In the genomic region with DNA sequence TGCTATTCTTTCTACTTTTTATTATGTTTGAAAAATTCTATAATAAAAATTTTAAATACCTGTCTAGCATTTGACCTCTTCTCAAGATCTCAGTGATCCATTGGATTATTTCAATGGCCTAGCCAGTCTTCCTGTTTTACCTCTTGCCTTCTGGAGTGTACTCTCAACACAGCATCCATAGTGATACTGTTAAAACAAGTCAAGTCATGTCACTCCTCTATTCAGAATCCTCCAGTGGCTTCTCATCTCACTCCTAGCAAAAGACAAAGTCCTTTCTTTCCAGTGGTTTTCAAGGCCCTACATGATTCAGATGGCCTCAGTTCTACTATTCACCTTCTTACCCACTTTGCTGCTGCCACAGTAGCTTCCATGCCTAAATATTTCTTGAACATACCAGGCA, we compare ENCODE assay signal across 15 cellular contexts. TPM values are rescaled to one million over a fixed set of nuclear protein-coding genes. Genes with fewer than 3 reads are reported as not detected.
DNase-seq lines count a peak whose midpoint lies in the region; ATAC-seq and TF ChIP-seq lines count a peak whose summit lies in the region.
"Had no signal": no experiment of that assay in that cellular context is flagged by ENCODE, and none has a peak within 500 bp of the region (broad histone marks: within the 10 kb centered on the region; RNA-seq: fewer than 3 reads in every experiment).

No MANE protein-coding gene starts in this region.

- DNase-seq in Calu3: no peak
- DNase-seq in endodermal cell: no peak
- DNase-seq in neural crest cell (ENCODE audit: low read depth, low spot score): no peak
- no peak for DNase-seq in activated CD8-positive, alpha-beta memory T cell treated with anti-CD3 and anti-CD28 coated beads, Interleukin-2, amount 10 ng/mL, durations not matched to agents 7 days and 5 days
- DNase-seq in esophagus muscularis mucosa (ENCODE audit: extremely low spot score): no peak
- no peak for DNase-seq in NCI-H2227 (lab: John Stamatoyannopoulos, UW; ENCODE audit: unreplicated experiment)
- DNase-seq: activated CD4-positive, alpha-beta T cell treated with anti-CD3 and anti-CD28 coated beads, Interleukin-2, amount 50 U/mL, for 1 hour; activated T-cell treated with anti-CD3 and anti-CD28 coated beads, Interleukin-2, amount 50 U/mL, for 48 hours; central memory CD4-positive, alpha-beta T cell; effector memory CD8-positive, alpha-beta T cell; substantia nigra had no signal

- H3K4me3 ChIP-seq in HUES6 (ENCODE audit: low read depth, low read length) (peak overlapping the region; percentile 77), endodermal cell (ENCODE audit: low read length) (peak overlapping the region; percentile 81), esophagus muscularis mucosa (no peak overlapping the region)
- H3K4me3 ChIP-seq: BLaER1, right atrium auricular region, SJSA1 had no signal

- peaks cover 29% of the 10 kb centered on the region for H3K36me3 ChIP-seq in HUES6 (ENCODE audit: control insufficient read depth, insufficient read depth, low read length)
- peaks cover 37% of the 10 kb centered on the region for H3K36me3 ChIP-seq in endodermal cell (ENCODE audit: control insufficient read depth, insufficient read depth, low read length)
- peaks cover 4 to 26% (median 13%) of the 10 kb centered on the region in 4 donors for H3K36me3 ChIP-seq in esophagus muscularis mucosa

- H3K4me1 ChIP-seq in HUES6 (ENCODE audit: control insufficient read depth, insufficient read depth, low read length) (peaks cover 10% of the 10 kb centered on the region; the same call in 1 of the 2 replicates), endodermal cell (ENCODE audit: control insufficient read depth, insufficient read depth, low read length) (no peaks in the 10 kb centered on the region), esophagus muscularis mucosa (peaks cover 0 to 13% (median 11%) of the 10 kb centered on the region in 4 donors)
- H3K4me1 ChIP-seq: BLaER1, right atrium auricular region, SJSA1 had no signal

- no peak for TF ChIP-seq POLR2A in esophagus muscularis mucosa (IDR thresholded peaks at IDR 0.05; ENCODE audit: low read depth)

- peak overlapping the region; percentile 83 for H3K4me3 Mint-ChIP-seq in Calu3 (ENCODE audit: low read depth, unreplicated experiment)
- H3K4me3 Mint-ChIP-seq in endodermal cell: peak overlapping the region; percentile 89
- peak overlapping the region; percentile 8 for H3K4me3 Mint-ChIP-seq in neural crest cell
- H3K4me3 Mint-ChIP-seq in activated CD8-positive, alpha-beta memory T cell treated with anti-CD3 and anti-CD28 coated beads, Interleukin-2, amount 10 ng/mL, durations not matched to agents 7 days and 5 days: no peak overlapping the region

- no peak for ATAC-seq in activated CD8-positive, alpha-beta memory T cell treated with anti-CD3 and anti-CD28 coated beads, Interleukin-2, amount 10 ng/mL, durations not matched to agents 7 days and 5 days
- ATAC-seq: effector memory CD8-positive, alpha-beta T cell had no signal

- H3K9ac ChIP-seq in HUES6 (ENCODE audit: low read length) (no peak overlapping the region), endodermal cell (ENCODE audit: extremely low read depth, low read length, poor library complexity, severe bottlenecking) (no peak overlapping the region)
- H3K9ac ChIP-seq: BLaER1 had no signal

- TF ChIP-seq EP300 in esophagus muscularis mucosa (IDR thresholded peaks at IDR 0.05): no peak

- H3K27ac Mint-ChIP-seq in Calu3 (ENCODE audit: unreplicated experiment): peak overlapping the region; percentile 87
- H3K27ac Mint-ChIP-seq in endodermal cell: no peak overlapping the region
- no peak overlapping the region for H3K27ac Mint-ChIP-seq in neural crest cell (ENCODE audit: unreplicated experiment)
- H3K27ac Mint-ChIP-seq in activated CD8-positive, alpha-beta memory T cell treated with anti-CD3 and anti-CD28 coated beads, Interleukin-2, amount 10 ng/mL, durations not matched to agents 7 days and 5 days: no peak overlapping the region
- H3K27ac Mint-ChIP-seq: effector memory CD8-positive, alpha-beta T cell had no signal

- H3K27me3 Mint-ChIP-seq in Calu3 (ENCODE audit: unreplicated experiment) (no peaks in the 10 kb centered on the region), endodermal cell (ENCODE audit: insufficient read depth) (peaks cover 1% of the 10 kb centered on the region), neural crest cell (ENCODE audit: low read depth) (peaks cover 31% of the 10 kb centered on the region)
- H3K27me3 Mint-ChIP-seq in activated CD8-positive, alpha-beta memory T cell treated with anti-CD3 and anti-CD28 coated beads, Interleukin-2, amount 10 ng/mL, durations not matched to agents 7 days and 5 days: no peaks in the 10 kb centered on the region
- H3K27me3 Mint-ChIP-seq: effector memory CD8-positive, alpha-beta T cell had no signal

- CTCF ChIA-PET in Calu3 (lab: Charles Lee): interaction anchor here (1.1 kb wide), 1 partner anchor 34 kb away, joined by 3 read pairs; no protein-coding TSS in a partner anchor
- CTCF ChIA-PET in activated CD8-positive, alpha-beta memory T cell treated with anti-CD3 and anti-CD28 coated beads, Interleukin-2, amount 10 ng/mL, durations not matched to agents 7 days and 5 days (lab: Charles Lee): no interaction called here

- TF ChIP-seq CTCF in Calu3 (IDR thresholded peaks at IDR 0.05; ENCODE audit: unreplicated experiment) (no peak), endodermal cell (conservative IDR thresholded peaks at IDR 0.05) (no peak), neural crest cell (conservative IDR thresholded peaks at IDR 0.05) (no peak), esophagus muscularis mucosa (IDR thresholded peaks at IDR 0.05) (no peak)

- peaks cover 47% of the 10 kb centered on the region for H3K36me3 Mint-ChIP-seq in Calu3 (ENCODE audit: insufficient read depth, unreplicated experiment)
- peaks cover 38% of the 10 kb centered on the region for H3K36me3 Mint-ChIP-seq in endodermal cell (ENCODE audit: low read depth)
- peaks cover 24% of the 10 kb centered on the region for H3K36me3 Mint-ChIP-seq in neural crest cell (ENCODE audit: low read depth)
- peaks cover 9% of the 10 kb centered on the region for H3K36me3 Mint-ChIP-seq in activated CD8-positive, alpha-beta memory T cell treated with anti-CD3 and anti-CD28 coated beads, Interleukin-2, amount 10 ng/mL, durations not matched to agents 7 days and 5 days

- H3K4me1 Mint-ChIP-seq in Calu3 (ENCODE audit: low read depth, unreplicated experiment) (peaks cover 41% of the 10 kb centered on the region), endodermal cell (peaks cover 14% of the 10 kb centered on the region), neural crest cell (peaks cover 8% of the 10 kb centered on the region)
- peaks cover 4% of the 10 kb centered on the region for H3K4me1 Mint-ChIP-seq in activated CD8-positive, alpha-beta memory T cell treated with anti-CD3 and anti-CD28 coated beads, Interleukin-2, amount 10 ng/mL, durations not matched to agents 7 days and 5 days

- H3K9me3 ChIP-seq in HUES6 (ENCODE audit: control insufficient read depth, insufficient read depth, low read depth, low read length) (no peaks in the 10 kb centered on the region), endodermal cell (ENCODE audit: control insufficient read depth, low read length) (peaks cover 9% of the 10 kb centered on the region), esophagus muscularis mucosa (no peaks in the 10 kb centered on the region)
- H3K9me3 ChIP-seq: right atrium auricular region, SJSA1 had no signal

- H3K27me3 ChIP-seq in HUES6 (ENCODE audit: control insufficient read depth, insufficient read depth, low read length) (peaks cover 4% of the 10 kb centered on the region; the same call in 1 of the 2 replicates), endodermal cell (ENCODE audit: control insufficient read depth, insufficient read depth, low read length, poor library complexity, severe bottlenecking) (no peaks in the 10 kb centered on the region), esophagus muscularis mucosa (no peaks in the 10 kb centered on the region)
- H3K27me3 ChIP-seq: BLaER1, right atrium auricular region, SJSA1 had no signal

- intact Hi-C loops in Calu3 (cut with micrococcal nuclease; ENCODE audit: unreplicated experiment): no loop called here
- intact Hi-C loops in esophagus muscularis mucosa (cut with DNase I): no loop called here

- no TSS peak for BruUV-seq in Calu3 (replicated peaks; lab: Mats Ljungman, UMichigan)

- H3K27ac ChIP-seq in HUES6 (ENCODE audit: low read depth, low read length): no peak overlapping the region
- H3K27ac ChIP-seq in endodermal cell (ENCODE audit: low read depth, low read length): no peak overlapping the region
- no peak overlapping the region for H3K27ac ChIP-seq in esophagus muscularis mucosa (replicated peaks in 1 of 4)
- H3K27ac ChIP-seq: BLaER1, right atrium auricular region, SJSA1 had no signal

- no peaks in the 10 kb centered on the region for H3K9me3 Mint-ChIP-seq in Calu3 (ENCODE audit: low read depth, unreplicated experiment)
- H3K9me3 Mint-ChIP-seq in endodermal cell: peaks cover 9% of the 10 kb centered on the region
- no peaks in the 10 kb centered on the region for H3K9me3 Mint-ChIP-seq in neural crest cell
- no peaks in the 10 kb centered on the region for H3K9me3 Mint-ChIP-seq in activated CD8-positive, alpha-beta memory T cell treated with anti-CD3 and anti-CD28 coated beads, Interleukin-2, amount 10 ng/mL, durations not matched to agents 7 days and 5 days (ENCODE audit: low read depth)
- H3K9me3 Mint-ChIP-seq: effector memory CD8-positive, alpha-beta T cell had no signal

RNA-seq across cellular contexts. Expression of a gene that starts 1.8 kb away (rescaled TPM):
- total RNA-seq in Calu3 (2022) (40.9 and 46.0 TPM in 2 replicates), endodermal cell (10 to 100 TPM; 30.5 to 38.0 TPM), neural crest cell (0.36 and 0.68 TPM in 2 replicates), esophagus muscularis mucosa (1 to 10 TPM in 1 of 4 donors, under 1 TPM in 3; 0.42 to 1.0 (median 0.93) TPM)
- polyA plus RNA-seq in endodermal cell (2013, experiment 1 of 2): 3.9 TPM
- polyA plus RNA-seq in endodermal cell (2013, experiment 2 of 2): 4.1 TPM
- total RNA-seq in activated CD8-positive, alpha-beta memory T cell treated with anti-CD3 and anti-CD28 coated beads, Interleukin-2, amount 10 ng/mL, durations not matched to agents 7 days and 5 days: under 1 TPM; 0.18 to 0.26 TPM

RNA-seq across cellular contexts. Expression of a gene that starts 47.1 kb away (rescaled TPM):
- 16.9 and 17.7 TPM in 2 replicates for total RNA-seq in Calu3 (2022)
- 10 to 100 TPM; 30.1 to 40.0 TPM for total RNA-seq in endodermal cell
- 38.8 TPM for polyA plus RNA-seq in endodermal cell (2013, experiment 1 of 2)
- polyA plus RNA-seq in endodermal cell (2013, experiment 2 of 2): 35.3 TPM
- 30.1 and 31.9 TPM in 2 replicates for total RNA-seq in neural crest cell
- 10 to 100 TPM; 19.7 to 26.4 TPM for total RNA-seq in activated CD8-positive, alpha-beta memory T cell treated with anti-CD3 and anti-CD28 coated beads, Interleukin-2, amount 10 ng/mL, durations not matched to agents 7 days and 5 days
- 10 to 100 TPM; 14.6 to 22.0 (median 20.0) TPM for total RNA-seq in esophagus muscularis mucosa

RNA-seq across cellular contexts. Expression of a gene that starts 47.4 kb away (rescaled TPM):
- total RNA-seq in Calu3 (2022): 32.9 and 33.6 TPM in 2 replicates
- total RNA-seq in endodermal cell: 10 to 100 TPM; 32.6 to 54.2 TPM
- 49.8 TPM for polyA plus RNA-seq in endodermal cell (2013, experiment 1 of 2)
- polyA plus RNA-seq in endodermal cell (2013, experiment 2 of 2): 45.9 TPM
- total RNA-seq in neural crest cell: 41.1 and 44.1 TPM in 2 replicates
- total RNA-seq in activated CD8-positive, alpha-beta memory T cell treated with anti-CD3 and anti-CD28 coated beads, Interleukin-2, amount 10 ng/mL, durations not matched to agents 7 days and 5 days: 10 to 100 TPM; 31.8 to 49.1 TPM
- total RNA-seq in esophagus muscularis mucosa: 10 to 100 TPM; 16.1 to 22.0 (median 19.0) TPM

RNA-seq across cellular contexts. Expression of a gene that starts 47.4 kb away (rescaled TPM):
- total RNA-seq in Calu3 (2022) (65.8 and 74.2 TPM in 2 replicates), endodermal cell (10 to 100 TPM; 69.5 to 74.3 TPM), neural crest cell (50.0 and 55.3 TPM in 2 replicates), esophagus muscularis mucosa (10 to 100 TPM; 28.6 to 38.4 (median 31.5) TPM)
- polyA plus RNA-seq in endodermal cell (2013, experiment 1 of 2): 72.4 TPM
- polyA plus RNA-seq in endodermal cell (2013, experiment 2 of 2): 67.6 TPM
- 10 to 100 TPM; 48.9 to 63.1 TPM for total RNA-seq in activated CD8-positive, alpha-beta memory T cell treated with anti-CD3 and anti-CD28 coated beads, Interleukin-2, amount 10 ng/mL, durations not matched to agents 7 days and 5 days

Comparison
In these comparisons a context has a peak if more than half of its experiments do, and no peak if none do; other contexts are left out.
1. H3K4me3 ChIP-seq: peak in HUES6 (single experiment) and endodermal cell (single experiment); none in esophagus muscularis mucosa (0 of 4).
2. RNA of a gene that starts 1.8 kb away (total RNA-seq): 40.9 to 46.0 TPM in Calu3 and 30.5 to 38.0 TPM in endodermal cell; 0.42 to 1.0 TPM in esophagus muscularis mucosa, 0.36 to 0.68 TPM in neural crest cell and 0.18 to 0.26 TPM in activated CD8-positive, alpha-beta memory T cell treated with anti-CD3 and anti-CD28 coated beads, Interleukin-2, amount 10 ng/mL, durations not matched to agents 7 days and 5 days; every median in the first group is over 10 times any median in the second.